In genomic region chr20:16729565-16730460, GRCh38 we compare ENCODE assay signal across 8 cellular contexts. TPM values are rescaled to one million over a fixed set of nuclear protein-coding genes. Genes with fewer than 3 reads are reported as not detected.
A peak's percentile ranks its signal among the peaks of the same experiment; 100 is the strongest.
DNase-seq lines count a peak whose midpoint lies in the region; ATAC-seq and TF ChIP-seq lines count a peak whose summit lies in the region.

Gene SNRPB2 (plus strand): TSS chr20:16730026. CDS start chr20:16731703, 1,677 bp downstream.

- H3K4me3 ChIP-seq in BLaER1 treated with 17β-estradiol and CSF1 and Interleukin-3, amounts not matched to agents 10 nM and 100 nM = peak within 1 kb of the TSS; percentile 84 to 95 (median 92)
- H3K4me3 ChIP-seq in left lung = peak within 1 kb of the TSS; percentile 75 to 82

- H4K20me1 ChIP-seq in BLaER1 treated with 17β-estradiol and CSF1 and Interleukin-3, amounts not matched to agents 10 nM and 100 nM = peaks cover 8 to 41% (median 19%) of the 10 kb centered on the region in 11 experiments; a peak in 15 of 22 replicates

- H3K4me1 ChIP-seq in BLaER1 treated with 17β-estradiol and CSF1 and Interleukin-3, amounts not matched to agents 10 nM and 100 nM = peaks cover 15 to 39% (median 29%) of the 10 kb centered on the region in 10 experiments
- H3K4me1 ChIP-seq in left lung = peaks cover 8 to 26% of the 10 kb centered on the region in 2 donors

- H3K36me3 ChIP-seq in BLaER1 treated with 17β-estradiol and CSF1 and Interleukin-3, amounts not matched to agents 10 nM and 100 nM = peaks cover 29 to 39% (median 32%) of the 10 kb centered on the region in 11 experiments
- peaks cover 0 to 29% of the 10 kb centered on the region in 2 donors for H3K36me3 ChIP-seq in left lung

- ATAC-seq in GM19351 (IDR thresholded peaks at IDR 0.05; ENCODE audit: unreplicated experiment) = peak; percentile 98
- ATAC-seq in HG03521 (IDR thresholded peaks at IDR 0.05; ENCODE audit: unreplicated experiment) = peak; percentile 99
- peak; percentile 100 for ATAC-seq in left lung

- peak within 1 kb of the TSS; percentile 91 to 97 (median 95) for H3K27ac ChIP-seq in BLaER1 treated with 17β-estradiol and CSF1 and Interleukin-3, amounts not matched to agents 10 nM and 100 nM
- H3K27ac ChIP-seq in left lung = peak within 1 kb of the TSS; percentile 60 to 80

- DNase-seq in NCI-H748 (lab: John Stamatoyannopoulos, UW; ENCODE audit: unreplicated experiment) (peak; percentile 99), dermis blood vessel endothelial cell (peak; percentile 97), left lung (peak; percentile 95 to 96)
- peak; percentile 74 to 91 for DNase-seq in activated CD4-positive, alpha-beta T cell treated with anti-CD3 and anti-CD28 coated beads, Interleukin-2, amount 50 U/mL, for 24 hours (ENCODE audit: low read depth in 1 of 2, low spot score in 1 of 2)
- peak; percentile 76 to 81 for DNase-seq in stimulated activated CD4-positive, alpha-beta T cell treated with anti-CD3 and anti-CD28 coated beads, Interleukin-2, amount 100 ng/mL, for 48 hours

- intact Hi-C loops in left lung (cut with DNase I) = no loop called here

- no peak for TF ChIP-seq CTCF in left lung (IDR thresholded peaks at IDR 0.05)

- H3K9me3 ChIP-seq in BLaER1 treated with 17β-estradiol and CSF1 and Interleukin-3, amounts not matched to agents 10 nM and 100 nM (replicated peaks in 1 of 11) = peaks cover 6 to 12% (median 9%) of the 10 kb centered on the region in 11 experiments; a peak in 21 of 22 replicates
- H3K9me3 ChIP-seq in left lung = no peaks in the 10 kb centered on the region

- peak within 1 kb of the TSS; percentile 71 to 99 (median 93) for H3K4me2 ChIP-seq in BLaER1 treated with 17β-estradiol and CSF1 and Interleukin-3, amounts not matched to agents 10 nM and 100 nM

- peak within 1 kb of the TSS; percentile 93 to 97 (median 95) for H3K9ac ChIP-seq in BLaER1 treated with 17β-estradiol and CSF1 and Interleukin-3, amounts not matched to agents 10 nM and 100 nM

- no peaks in the 10 kb centered on the region for H3K27me3 ChIP-seq in BLaER1 treated with 17β-estradiol and CSF1 and Interleukin-3, amounts not matched to agents 10 nM and 100 nM
- H3K27me3 ChIP-seq in left lung = peaks cover 13 to 33% of the 10 kb centered on the region in 2 donors

RNA-seq across cellular contexts. Expression of gene SNRPB2, which starts in this region (rescaled TPM):
- 51.2 and 55.8 TPM in 2 replicates for total RNA-seq in dermis blood vessel endothelial cell
- total RNA-seq in left lung = 10 to 100 TPM; 36.7 to 47.2 TPM

Comparison
In these comparisons a context has a peak if more than half of its experiments do, and no peak if none do; other contexts are left out.
1. Peak in every context shown above with its lines: DNase-seq, ATAC-seq, H3K4me3 ChIP-seq and H3K27ac ChIP-seq.